In genomic region chr13:98014766-98015165, GRCh38 we compare ENCODE assay signal across 10 cellular contexts.
DNase-seq lines count a peak whose midpoint lies in the region; ATAC-seq, FAIRE-seq and TF ChIP-seq lines count a peak whose summit lies in the region.
"Had no signal": no experiment of that assay in that cellular context is flagged by ENCODE, and none has a peak within 500 bp of the region (broad histone marks: within the 10 kb centered on the region; RNA-seq: fewer than 3 reads in every experiment).

No MANE protein-coding gene starts in this region.

- H3K4me1 Mint-ChIP-seq in endothelial cell (ENCODE audit: unreplicated experiment): peaks cover 14% of the 10 kb centered on the region
- H3K4me1 Mint-ChIP-seq: activated naive CD8-positive, alpha-beta T cell treated with anti-CD3 and anti-CD28 coated beads for 36 hours had no signal

- no peak overlapping the region for H2AFZ ChIP-seq in osteoblast (ENCODE audit: low read length)

- FAIRE-seq in RCC 7860 (lab: Jason Lieb, UNC): no peak

- no peaks in the 10 kb centered on the region for H3K9me3 ChIP-seq in osteoblast (ENCODE audit: low read depth, low read length)

- no peaks in the 10 kb centered on the region for H3K27me3 ChIP-seq in osteoblast (ENCODE audit: insufficient read depth, low read length)

- peaks cover 10% of the 10 kb centered on the region for H3K36me3 Mint-ChIP-seq in endothelial cell (ENCODE audit: low read depth, unreplicated experiment)
- H3K36me3 Mint-ChIP-seq in activated naive CD4-positive, alpha-beta T cell treated with anti-CD3 and anti-CD28 coated beads, Interleukin-2, amount 50 U/mL, for 72 hours: peaks cover 7 to 8% of the 10 kb centered on the region in 2 donors

- DNase-seq in EL (peak; percentile 85), RCC 7860 (ENCODE audit: low spot score) (peak; percentile 7), endothelial cell (ENCODE audit: low spot score) (no peak), osteoblast (ENCODE audit: insufficient read length, low spot score, missing footprints) (no peak), NCI-H526 treated with DMSO at 0.1 percent for 48 hours (lab: John Stamatoyannopoulos, UW) (no peak)
- no peak for DNase-seq in activated naive CD4-positive, alpha-beta T cell treated with anti-CD3 and anti-CD28 coated beads, Interleukin-2, amount 50 U/mL, for 72 hours (ENCODE audit: low spot score in 2 of 2)
- DNase-seq: activated naive CD8-positive, alpha-beta T cell treated with anti-CD3 and anti-CD28 coated beads for 36 hours; NCI-H1930 had no signal

- H3K4me2 ChIP-seq in osteoblast (ENCODE audit: insufficient read depth, low read length): peak overlapping the region; percentile 11

- ATAC-seq in GM18498 (IDR thresholded peaks at IDR 0.05; ENCODE audit: unreplicated experiment) (no peak), GM18868 (IDR thresholded peaks at IDR 0.05; ENCODE audit: unreplicated experiment) (no peak)
- ATAC-seq in activated naive CD4-positive, alpha-beta T cell treated with anti-CD3 and anti-CD28 coated beads, Interleukin-2, amount 50 U/mL, for 72 hours: no peak

- H4K20me1 ChIP-seq in osteoblast (ENCODE audit: insufficient read depth, low read length): no peaks in the 10 kb centered on the region

- H3K27me3 Mint-ChIP-seq in endothelial cell (ENCODE audit: unreplicated experiment): no peaks in the 10 kb centered on the region
- H3K27me3 Mint-ChIP-seq: activated naive CD8-positive, alpha-beta T cell treated with anti-CD3 and anti-CD28 coated beads for 36 hours had no signal

- no peaks in the 10 kb centered on the region for H3K9me3 Mint-ChIP-seq in endothelial cell (ENCODE audit: unreplicated experiment)
- H3K9me3 Mint-ChIP-seq in activated naive CD4-positive, alpha-beta T cell treated with anti-CD3 and anti-CD28 coated beads, Interleukin-2, amount 50 U/mL, for 72 hours: no peaks in the 10 kb centered on the region
- H3K9me3 Mint-ChIP-seq: activated naive CD8-positive, alpha-beta T cell treated with anti-CD3 and anti-CD28 coated beads for 36 hours had no signal

- H3K4me3 ChIP-seq in osteoblast (ENCODE audit: insufficient read depth, low read length): no peak overlapping the region

- H3K79me2 ChIP-seq in osteoblast (ENCODE audit: insufficient read depth, low read length): peaks cover 10% of the 10 kb centered on the region

- peaks cover 11% of the 10 kb centered on the region for H3K4me1 ChIP-seq in osteoblast (ENCODE audit: insufficient read depth, low read length)

- H3K27ac Mint-ChIP-seq in endothelial cell (ENCODE audit: unreplicated experiment): peak overlapping the region; percentile 0
- H3K27ac Mint-ChIP-seq in activated naive CD4-positive, alpha-beta T cell treated with anti-CD3 and anti-CD28 coated beads, Interleukin-2, amount 50 U/mL, for 72 hours: peak overlapping the region in 1 of 2 donors; percentile 72
- H3K27ac Mint-ChIP-seq: activated naive CD8-positive, alpha-beta T cell treated with anti-CD3 and anti-CD28 coated beads for 36 hours had no signal

- TF ChIP-seq CTCF in endothelial cell (IDR thresholded peaks at IDR 0.05; ENCODE audit: unreplicated experiment) (no peak), osteoblast (IDR thresholded peaks at IDR 0.05; ENCODE audit: extremely low read depth, low read depth, low read length) (no peak)

- H3K36me3 ChIP-seq in osteoblast (ENCODE audit: insufficient read depth, low read length): peaks cover 89% of the 10 kb centered on the region

- peak overlapping the region; percentile 55 for H3K27ac ChIP-seq in osteoblast (ENCODE audit: low read depth, low read length)

- no peak overlapping the region for H3K4me3 Mint-ChIP-seq in endothelial cell (ENCODE audit: unreplicated experiment)
- H3K4me3 Mint-ChIP-seq: activated naive CD8-positive, alpha-beta T cell treated with anti-CD3 and anti-CD28 coated beads for 36 hours had no signal

Comparison
In these comparisons a context has a peak if more than half of its experiments do, and no peak if none do; other contexts are left out.
1. DNase-seq: peak in EL (single experiment) and RCC 7860 (single experiment); none in endothelial cell (single experiment), osteoblast (single experiment), activated naive CD4-positive, alpha-beta T cell treated with anti-CD3 and anti-CD28 coated beads, Interleukin-2, amount 50 U/mL, for 72 hours (0 of 2) and NCI-H526 treated with DMSO at 0.1 percent for 48 hours (single experiment).